Comparison of ENCODE assay signal across 29 cellular contexts in the genomic region with DNA sequence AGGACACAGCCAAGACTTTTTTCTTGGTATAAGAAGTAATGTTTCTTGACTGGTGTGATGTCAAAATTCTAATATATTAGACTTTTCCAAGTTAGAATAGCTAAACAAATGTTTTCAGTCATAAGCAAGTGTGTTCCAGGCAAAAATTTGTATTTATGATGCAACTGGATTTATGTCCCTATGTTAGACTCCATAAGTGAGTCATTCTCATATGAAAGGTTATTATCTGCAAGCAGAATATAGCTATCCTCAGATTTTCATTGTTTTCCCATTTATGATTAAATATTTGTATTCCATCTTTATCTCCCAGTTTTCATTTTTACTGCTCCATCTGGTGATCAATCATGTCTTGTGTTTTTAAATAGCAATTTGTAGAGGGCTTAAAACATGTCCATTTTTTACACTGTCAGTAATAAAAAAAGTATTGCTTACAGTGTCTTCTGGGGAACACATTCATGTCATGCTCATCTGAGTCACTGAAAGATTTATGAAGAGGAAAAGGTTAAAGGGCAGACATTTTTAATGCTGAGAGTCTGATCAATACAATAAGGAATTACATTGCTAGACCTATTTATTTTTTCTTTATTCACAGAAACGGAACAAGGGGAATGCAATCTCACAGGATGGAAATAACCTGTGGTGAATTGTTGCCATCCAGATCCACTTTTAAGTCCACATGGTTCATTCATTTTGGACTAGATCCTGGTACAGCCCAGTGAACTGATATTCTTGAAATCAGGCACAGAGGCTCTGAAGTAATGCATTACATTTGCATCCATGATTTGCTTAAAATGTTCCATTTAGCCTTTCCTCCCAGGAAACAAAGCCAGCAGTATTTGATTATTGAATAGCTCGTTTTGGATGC.
DNase-seq lines count a peak whose midpoint lies in the region; ATAC-seq, FAIRE-seq and TF ChIP-seq lines count a peak whose summit lies in the region.
"Had no signal": no experiment of that assay in that cellular context is flagged by ENCODE, and none has a peak within 500 bp of the region (broad histone marks: within the 10 kb centered on the region; RNA-seq: fewer than 3 reads in every experiment).

No MANE protein-coding gene starts in this region.

- ATAC-seq in IMR-90 (ENCODE audit: low read depth) = peak; percentile 53
- peak; percentile 45 for ATAC-seq in left lung
- ATAC-seq in GM18505 (IDR thresholded peaks at IDR 0.05; ENCODE audit: unreplicated experiment) = no peak
- ATAC-seq: lower lobe of right lung had no signal

- H4K8ac ChIP-seq in IMR-90 (ENCODE audit: low read depth in 2 of 2, low read length in 2 of 2) = peak overlapping the region; percentile 62 to 80; a peak in 3 of 4 replicates

- peak overlapping the region; percentile 20 for H4K91ac ChIP-seq in IMR-90 (ENCODE audit: insufficient read depth, low read depth, low read length)

- peak overlapping the region; percentile 89 for H3K4ac ChIP-seq in IMR-90 (ENCODE audit: low read depth, low read length)

- no peaks in the 10 kb centered on the region for H3K79me1 ChIP-seq in IMR-90 (ENCODE audit: low read depth in 1 of 2, low read length in 2 of 2)

- H2BK20ac ChIP-seq in IMR-90 (ENCODE audit: low read depth, low read length) = peak overlapping the region; percentile 96

- H3K9me3 ChIP-seq in IMR-90 (ENCODE audit: control insufficient read depth, insufficient read depth, low read length) (no peaks in the 10 kb centered on the region), left lung (peaks cover 0 to 3% of the 10 kb centered on the region in 2 donors)
- H3K9me3 ChIP-seq: esophagus squamous epithelium, lower lobe of right lung, stomach, tibial artery had no signal

- H2BK120ac ChIP-seq in IMR-90 (ENCODE audit: low read depth, low read length) = peak overlapping the region; percentile 84

- H3K4me3 ChIP-seq in IMR-90 (ENCODE audit: insufficient read depth, low read depth, low read length) (no peak overlapping the region), left lung (no peak overlapping the region)
- H3K4me3 ChIP-seq: cardiac muscle cell, esophagus squamous epithelium, lower lobe of right lung, stomach, tibial artery had no signal

- H4K20me1 ChIP-seq in IMR-90 (ENCODE audit: insufficient read depth, low read length) = no peaks in the 10 kb centered on the region

- peak overlapping the region; percentile 89 for H3K18ac ChIP-seq in IMR-90 (ENCODE audit: low read depth, low read length)

- H3K9ac ChIP-seq in IMR-90 (ENCODE audit: low read depth, low read length) = no peak overlapping the region
- H3K9ac ChIP-seq: parathyroid adenoma had no signal

- no peak overlapping the region for H3K4me2 ChIP-seq in IMR-90 (ENCODE audit: low read depth, low read length)

- dilution Hi-C loops in IMR-90 (cut with HindIII; ENCODE audit: low sequenced_read_pairs, unreplicated experiment) = no loop called here

- POLR2A ChIA-PET in IMR-90 (lab: Charles Lee; ENCODE audit: unreplicated experiment) (no interaction called here), RWPE1 (lab: Yijun Ruan, JAX; ENCODE audit: low non-redundant PET) (no interaction called here)

- peak overlapping the region; percentile 61 for H2AK5ac ChIP-seq in IMR-90 (ENCODE audit: low read depth, low read length)

- no peak for TF ChIP-seq RAD21 in IMR-90 (IDR thresholded peaks at IDR 0.05; ENCODE audit: low read length)

- H3K27ac ChIP-seq in IMR-90 (ENCODE audit: insufficient read depth, low read length) (peak overlapping the region; percentile 80), epithelial cell of prostate (peak overlapping the region; percentile 19), left lung (no peak overlapping the region), RWPE1 (no peak overlapping the region)
- H3K27ac ChIP-seq: cardiac muscle cell, esophagus squamous epithelium, lower lobe of right lung, parathyroid adenoma, stomach, tibial artery had no signal

- peak overlapping the region; percentile 26; the same call in 1 of the 2 replicates for H3K56ac ChIP-seq in IMR-90 (ENCODE audit: extremely low read depth, insufficient read depth, low read length)

- H3K9me1 ChIP-seq in IMR-90 (ENCODE audit: insufficient read depth, low read length) = peaks cover 4% of the 10 kb centered on the region

- H2AFZ ChIP-seq in IMR-90 (replicated peaks; ENCODE audit: low read length, poor library complexity) = no peak overlapping the region
- H2AFZ ChIP-seq: parathyroid adenoma had no signal

- H3K4me1 ChIP-seq in IMR-90 (ENCODE audit: control insufficient read depth, insufficient read depth, low read length) (peaks cover 5% of the 10 kb centered on the region), left lung (no peaks in the 10 kb centered on the region)
- H3K4me1 ChIP-seq: esophagus squamous epithelium, lower lobe of right lung, parathyroid adenoma, stomach, tibial artery had no signal

- H2BK15ac ChIP-seq in IMR-90 (ENCODE audit: low read depth, low read length) = peak overlapping the region; percentile 59; the same call in 2 of the 3 replicates

- H4K5ac ChIP-seq in IMR-90 (ENCODE audit: low read depth, low read length) = peak overlapping the region; percentile 69; the same call in 1 of the 2 replicates

- TF ChIP-seq CTCF in D721Med (IDR thresholded peaks at IDR 0.05; ENCODE audit: insufficient read depth, missing control alignments) = no peak
- TF ChIP-seq CTCF in IMR-90 (conservative IDR thresholded peaks at IDR 0.05; ENCODE audit: low read depth, low read length) = no peak
- TF ChIP-seq CTCF in left lung (IDR thresholded peaks at IDR 0.05) = no peak
- no peak for TF ChIP-seq CTCF in RWPE1 (conservative IDR thresholded peaks at IDR 0.05; ENCODE audit: low read depth)

- H3K23ac ChIP-seq in IMR-90 (ENCODE audit: low read depth, low read length) = no peak overlapping the region

- WGBS in IMR-90 (ENCODE audit: extremely low coverage in 2 of 2, insufficient read length in 1 of 2), 2 experiments = no CpG with 5 or more reads among the region's 2 CpGs

- in situ Hi-C loops in IMR-90 (cut with MboI; ENCODE audit: low sequenced_read_pairs) = no loop called here

- no peak overlapping the region for H2AK9ac ChIP-seq in IMR-90 (replicated peaks; ENCODE audit: low read depth, low read length, poor library complexity)

- DNase-seq in D721Med (ENCODE audit: insufficient read length, low spot score) (no peak), IMR-90 (peak; percentile 42), epithelial cell of prostate (ENCODE audit: low read depth, low spot score) (no peak), left lung (no peak), NCI-H1930 (lab: John Stamatoyannopoulos, UW) (no peak), RWPE1 (ENCODE audit: low spot score) (no peak)
- DNase-seq in activated naive CD4-positive, alpha-beta T cell (lab: John Stamatoyannopoulos, UW) = no peak
- DNase-seq: ACHN; activated CD4-positive, alpha-beta memory T cell treated with anti-CD3 and anti-CD28 coated beads for 36 hours; activated CD4-positive, CD25-positive, alpha-beta regulatory T cell treated with anti-CD3 and anti-CD28 coated beads, Interleukin-2, amount 50 U/mL, for 72 hours; activated CD8-positive, alpha-beta memory T cell treated with anti-CD3 and anti-CD28 coated beads, Interleukin-2, amount 50 U/mL, for 4 hours; activated naive CD4-positive, alpha-beta T cell treated with anti-CD3 and anti-CD28 coated beads, Interleukin-2, amount 50 U/mL, for 16 hours; anterior cingulate cortex; cortex of kidney; DMS153; endodermal cell; esophagus squamous epithelium; head of caudate nucleus; lower lobe of right lung; NCI-H1092; NCI-H2081; NCI-H226; stimulated activated CD4-positive, alpha-beta T cell treated with anti-CD3 and anti-CD28 coated beads, Interleukin-2, amount 100 ng/mL, for 24 hours; stomach; tibial artery had no signal

- no peaks in the 10 kb centered on the region for H3K36me3 ChIP-seq in IMR-90 (ENCODE audit: control insufficient read depth, insufficient read depth, low read length)
- no peaks in the 10 kb centered on the region for H3K36me3 ChIP-seq in left lung
- H3K36me3 ChIP-seq: cardiac muscle cell, esophagus squamous epithelium, lower lobe of right lung, stomach, tibial artery had no signal

- H3K27me3 ChIP-seq in IMR-90 (ENCODE audit: control insufficient read depth, insufficient read depth, low read length) (no peaks in the 10 kb centered on the region), left lung (no peaks in the 10 kb centered on the region)
- H3K27me3 ChIP-seq: cardiac muscle cell, esophagus squamous epithelium, stomach, tibial artery had no signal

- TF ChIP-seq POLR2A in IMR-90 (IDR thresholded peaks at IDR 0.05; ENCODE audit: low read depth, low read length) (no peak), GM18505 (IDR thresholded peaks at IDR 0.05; ENCODE audit: borderline replicate concordance, extremely low read depth, insufficient read depth, insufficient read length) (no peak)

- peak overlapping the region; percentile 42 for H2BK5ac ChIP-seq in IMR-90 (ENCODE audit: low read depth, low read length, poor library complexity, severe bottlenecking)

- no TSS peak for BruUV-seq in IMR-90 (replicated peaks; lab: Mats Ljungman, UMichigan)

- intact Hi-C loops in IMR-90 (cut with micrococcal nuclease) (no loop called here), left lung (cut with DNase I) (no loop called here)

- CTCF ChIA-PET in IMR-90 (lab: Yijun Ruan, JAX) = no interaction called here
- CTCF ChIA-PET in RWPE1 (lab: Yijun Ruan, JAX) = no interaction called here

- peak overlapping the region; percentile 84; the same call in 1 of the 2 replicates for H3K14ac ChIP-seq in IMR-90 (replicated peaks; ENCODE audit: low read depth, low read length)

- peak; percentile 38 for FAIRE-seq in D721Med (lab: Jason Lieb, UNC)
- FAIRE-seq: RCC 7860 had no signal

TF ChIP-seq in IMR-90, 13 proteins besides CTCF, POLR2A, EP300 and RAD21:
- no peak for TF ChIP-seq MAFK (IDR thresholded peaks at IDR 0.05; ENCODE audit: low read depth, low read length)
- peak; percentile 69; the same call in 1 of the 2 replicates for TF ChIP-seq CEBPB (IDR thresholded peaks at IDR 0.05; ENCODE audit: low read depth, low read length)

Comparison
In these comparisons a context has a peak if more than half of its experiments do, and no peak if none do; other contexts are left out.
1. H3K27ac ChIP-seq: peak in IMR-90 (single experiment) and epithelial cell of prostate (single experiment); none in left lung (0 of 2) and RWPE1 (single experiment).